9 cellular contexts compared by ENCODE assay signal in genomic region chr2:182210669-182211068, GRCh38.
"Had no signal": no experiment of that assay in that cellular context is flagged by ENCODE, and none has a peak within 500 bp of the region (broad histone marks: within the 10 kb centered on the region; RNA-seq: fewer than 3 reads in every experiment).

No MANE protein-coding gene starts in this region.

- FAIRE-seq: HTR-8/SVneo had no signal

- H2AFZ ChIP-seq: GM23338 had no signal

- H3K27ac ChIP-seq: KMS-11 had no signal

- H3K4me3 ChIP-seq: GM23338, HAP-1 had no signal

- DNase-seq: H7, HFFc6, Karpas-422, KBM-7 had no signal

- H3K4me2 ChIP-seq: GM23338, KMS-11 had no signal

- ATAC-seq: GM23338, HCT116 had no signal

- H3K9ac ChIP-seq: KMS-11 had no signal

- H3K9me3 ChIP-seq: HAP-1 had no signal

- H3K36me3 ChIP-seq: HAP-1 had no signal
